7 cellular contexts compared by ENCODE assay signal in the genomic region with DNA sequence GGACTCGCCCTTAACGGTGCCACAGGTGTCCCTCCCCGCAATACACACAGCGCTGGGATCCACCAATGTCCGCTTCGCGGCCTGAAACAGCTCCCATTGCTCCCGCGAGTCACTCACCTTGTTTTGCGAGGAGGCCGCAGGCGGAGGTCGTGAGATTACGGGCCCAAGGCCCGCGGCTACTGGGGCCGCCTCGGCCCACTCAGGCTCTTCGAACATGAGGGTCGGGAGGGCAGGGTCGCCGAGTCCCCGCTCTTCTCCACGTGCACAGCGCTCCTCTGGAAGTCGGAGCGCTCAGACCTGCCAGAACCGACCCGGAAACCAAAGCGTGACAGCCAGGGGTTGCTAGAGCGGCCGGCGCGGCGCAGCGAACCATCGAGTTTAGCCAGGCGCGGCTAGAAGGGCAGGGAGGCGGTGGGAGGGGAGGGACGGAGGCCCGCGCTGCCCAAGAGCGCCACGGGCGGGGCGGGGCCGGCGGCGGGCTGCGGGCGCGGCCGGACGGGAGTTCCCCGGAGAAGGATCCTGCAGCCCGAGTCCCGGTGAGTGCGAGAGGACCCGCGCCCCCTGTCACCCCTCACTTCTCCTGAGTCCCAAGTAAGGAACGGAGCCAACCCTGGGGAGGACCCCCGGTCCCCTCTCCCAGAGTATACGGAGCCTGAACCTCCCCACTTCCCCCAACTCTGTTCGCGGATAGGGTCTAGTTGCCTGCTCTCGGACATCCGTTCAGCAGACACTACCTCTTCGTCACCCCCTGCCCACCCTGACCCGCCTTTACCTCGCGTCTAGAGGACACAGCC. TPM values are rescaled to one million over a fixed set of nuclear protein-coding genes. Genes with fewer than 3 reads are reported as not detected.
DNase-seq lines count a peak whose midpoint lies in the region; ATAC-seq and TF ChIP-seq lines count a peak whose summit lies in the region.

A gene (plus strand): TSS at position 488 of the 794 bp plus-strand sequence. CDS start 498 bp downstream, outside the sequence.
A gene (minus strand): TSS at position 330 of the 794 bp plus-strand sequence. CDS start 114 bp downstream, at position 216.

- WGBS in hepatocyte (ENCODE audit: low lambda C conversion rate, missing lambda C conversion rate): under 1% methylated on average over 52 of the region's 72 CpGs

- peak; percentile 33 for DNase-seq in NCI-H187 treated with DMSO at 0.1 percent for 48 hours (lab: John Stamatoyannopoulos, UW)
- peak; percentile 75 for DNase-seq in T-helper 9 cell
- DNase-seq in astrocyte of the hippocampus (ENCODE audit: low read depth, low spot score): peak; percentile 97
- peak; percentile 97 for DNase-seq in hepatocyte (ENCODE audit: low spot score)
- no peak for DNase-seq in retinal pigment epithelial cell (ENCODE audit: low read depth)

- TF ChIP-seq CTCF in hepatocyte (IDR thresholded peaks at IDR 0.05; ENCODE audit: poor library complexity): peak; percentile 12
- peak; percentile 11 for TF ChIP-seq CTCF in retinal pigment epithelial cell (conservative IDR thresholded peaks at IDR 0.05; ENCODE audit: low read depth, low read length)

- H3K27me3 ChIP-seq in hepatocyte: no peaks in the 10 kb centered on the region

- H2AFZ ChIP-seq in hepatocyte: peak within 1 kb of the TSS; percentile 72

- peak; percentile 35 for ATAC-seq in GM18508 (IDR thresholded peaks at IDR 0.05; ENCODE audit: insufficient read depth, unreplicated experiment)
- peak; percentile 63 for ATAC-seq in HG02943 (IDR thresholded peaks at IDR 0.05; ENCODE audit: low read depth, unreplicated experiment)

- no peaks in the 10 kb centered on the region for H3K9me2 ChIP-seq in hepatocyte (replicated peaks; ENCODE audit: insufficient read depth)

- peak within 1 kb of the TSS; percentile 98 for H3K27ac ChIP-seq in hepatocyte

- peaks cover 42% of the 10 kb centered on the region for H3K4me1 ChIP-seq in hepatocyte (ENCODE audit: insufficient read depth)

- peak within 1 kb of the TSS; percentile 96 for H3K4me2 ChIP-seq in hepatocyte

- no peaks in the 10 kb centered on the region for H3K9me3 ChIP-seq in hepatocyte (ENCODE audit: low read depth)

- H3K36me3 ChIP-seq in hepatocyte (replicated peaks; ENCODE audit: insufficient read depth, low read depth): no peaks in the 10 kb centered on the region

- peaks cover 80% of the 10 kb centered on the region for H3K79me2 ChIP-seq in hepatocyte

- H4K20me1 ChIP-seq in hepatocyte (ENCODE audit: insufficient read depth, poor library complexity, severe bottlenecking): no peaks in the 10 kb centered on the region

- H3K4me3 ChIP-seq in hepatocyte (peak within 1 kb of the TSS; percentile 80), retinal pigment epithelial cell (ENCODE audit: low read length) (peak within 1 kb of the TSS; percentile 98)

RNA-seq across cellular contexts. Expression of the first gene that starts in this region (rescaled TPM):
- total RNA-seq in hepatocyte: 110 and 114 TPM in 2 replicates
- polyA plus RNA-seq in hepatocyte: 126 and 135 TPM in 2 replicates

RNA-seq across cellular contexts. Expression of the second gene that starts in this region (rescaled TPM):
- 15.3 and 18.0 TPM in 2 replicates for total RNA-seq in hepatocyte
- 26.1 and 27.8 TPM in 2 replicates for polyA plus RNA-seq in hepatocyte
